14 cellular contexts compared by ENCODE assay signal in genomic region chr11:102323542-102324261, GRCh38. TPM values are rescaled to one million over a fixed set of nuclear protein-coding genes. Genes with fewer than 3 reads are reported as not detected.
DNase-seq lines count a peak whose midpoint lies in the region; ATAC-seq and TF ChIP-seq lines count a peak whose summit lies in the region.
"Had no signal": no experiment of that assay in that cellular context is flagged by ENCODE, and none has a peak within 500 bp of the region (broad histone marks: within the 10 kb centered on the region; RNA-seq: fewer than 3 reads in every experiment).

No MANE protein-coding gene starts in this region.

- H3K4me2 ChIP-seq in trophoblast cell (ENCODE audit: low read length): no peak overlapping the region

- no peak for DNase-seq in activated CD4-positive, alpha-beta memory T cell treated with anti-CD3 and anti-CD28 coated beads for 36 hours
- DNase-seq in activated CD4-positive, alpha-beta memory T cell treated with anti-CD3 and anti-CD28 coated beads, Interleukin-2, amount 10 ng/mL, durations not matched to agents 7 days and 5 days: no peak
- DNase-seq in NCI-H69 (lab: John Stamatoyannopoulos, UW) (peak; percentile 6), choroid plexus epithelial cell (ENCODE audit: low read depth) (peak; percentile 85), trophoblast cell (peak; percentile 20 to 75), coronary artery (ENCODE audit: low spot score) (no peak), epidermal melanocyte (ENCODE audit: insufficient read length, low spot score) (no peak), Right ventricle myocardium superior (no peak)
- DNase-seq: ACHN; glutamatergic neuron; NCI-H146; ovary; stimulated activated CD4-positive, alpha-beta T cell treated with anti-CD3 and anti-CD28 coated beads, Interleukin-2, amount 100 ng/mL, for 48 hours; T1000 had no signal

- H3K23ac ChIP-seq in trophoblast cell (ENCODE audit: low read length): no peak overlapping the region

- TF ChIP-seq CTCF in choroid plexus epithelial cell (conservative IDR thresholded peaks at IDR 0.05; ENCODE audit: low read depth, low read length): no peak
- TF ChIP-seq CTCF in coronary artery (IDR thresholded peaks at IDR 0.05): no peak

- H2BK5ac ChIP-seq in trophoblast cell (ENCODE audit: low read depth, low read length, poor library complexity): no peak overlapping the region

- H3K4me1 Mint-ChIP-seq in activated CD4-positive, alpha-beta memory T cell treated with anti-CD3 and anti-CD28 coated beads for 36 hours (ENCODE audit: low read depth): peaks cover 51% of the 10 kb centered on the region
- H3K4me1 Mint-ChIP-seq in activated CD4-positive, alpha-beta memory T cell treated with anti-CD3 and anti-CD28 coated beads, Interleukin-2, amount 10 ng/mL, durations not matched to agents 7 days and 5 days: peaks cover 58% of the 10 kb centered on the region

- no peak overlapping the region for H4K91ac ChIP-seq in trophoblast cell (ENCODE audit: low read depth, low read length)

- no peaks in the 10 kb centered on the region for H3K79me2 ChIP-seq in trophoblast cell (ENCODE audit: control insufficient read depth, insufficient read depth, low read length, poor library complexity)

- H3K4ac ChIP-seq in trophoblast cell (ENCODE audit: low read depth, low read length): no peak overlapping the region

- no peaks in the 10 kb centered on the region for H3K4me1 ChIP-seq in trophoblast cell (ENCODE audit: control insufficient read depth in 1 of 2, insufficient read depth in 2 of 2, low read length in 2 of 2)

- H2BK12ac ChIP-seq in trophoblast cell (ENCODE audit: low read length): no peak overlapping the region

- H2AK5ac ChIP-seq in trophoblast cell (ENCODE audit: low read length): no peak overlapping the region

- H3K4me3 ChIP-seq in choroid plexus epithelial cell (ENCODE audit: low read depth, low read length) (no peak overlapping the region), trophoblast cell (ENCODE audit: low read depth, low read length) (no peak overlapping the region), coronary artery (no peak overlapping the region)
- H3K4me3 ChIP-seq: ovary had no signal

- no peaks in the 10 kb centered on the region for H3K9me3 ChIP-seq in trophoblast cell (ENCODE audit: insufficient read depth, low read depth, low read length)
- H3K9me3 ChIP-seq: ovary had no signal

- H4K12ac ChIP-seq in trophoblast cell (ENCODE audit: low read depth, low read length): no peak overlapping the region

- H3K9ac ChIP-seq in trophoblast cell (ENCODE audit: low read length): no peak overlapping the region

- CTCF ChIA-PET in activated CD4-positive, alpha-beta memory T cell treated with anti-CD3 and anti-CD28 coated beads for 36 hours (lab: Charles Lee): interaction anchor here (1.2 to 2.2 kb wide), 5 partner anchors 17 to 289 kb away, joined by 3 to 20 read pairs (median 7); no protein-coding TSS in a partner anchor
- CTCF ChIA-PET in activated CD4-positive, alpha-beta memory T cell treated with anti-CD3 and anti-CD28 coated beads, Interleukin-2, amount 10 ng/mL, durations not matched to agents 7 days and 5 days (lab: Charles Lee): interaction anchor here (1.7 to 2.3 kb wide), 3 partner anchors 19 to 128 kb away, joined by 4 to 15 read pairs (median 5); no protein-coding TSS in a partner anchor

- H3K9me3 Mint-ChIP-seq in activated CD4-positive, alpha-beta memory T cell treated with anti-CD3 and anti-CD28 coated beads for 36 hours: no peaks in the 10 kb centered on the region
- H3K9me3 Mint-ChIP-seq in activated CD4-positive, alpha-beta memory T cell treated with anti-CD3 and anti-CD28 coated beads, Interleukin-2, amount 10 ng/mL, durations not matched to agents 7 days and 5 days: no peaks in the 10 kb centered on the region

- H2BK120ac ChIP-seq in trophoblast cell (ENCODE audit: insufficient read depth, low read length, poor library complexity): no peak overlapping the region

- H3K14ac ChIP-seq in trophoblast cell (ENCODE audit: low read length): no peak overlapping the region

- no peaks in the 10 kb centered on the region for H3K27me3 ChIP-seq in trophoblast cell (ENCODE audit: insufficient read depth, low read length)
- H3K27me3 ChIP-seq: ovary had no signal

- peak overlapping the region; percentile 72 for H3K27ac Mint-ChIP-seq in activated CD4-positive, alpha-beta memory T cell treated with anti-CD3 and anti-CD28 coated beads for 36 hours
- no peak overlapping the region for H3K27ac Mint-ChIP-seq in activated CD4-positive, alpha-beta memory T cell treated with anti-CD3 and anti-CD28 coated beads, Interleukin-2, amount 10 ng/mL, durations not matched to agents 7 days and 5 days

- intact Hi-C loops in activated CD4-positive, alpha-beta memory T cell treated with anti-CD3 and anti-CD28 coated beads for 36 hours (cut with micrococcal nuclease): loop anchor here (10.0 kb wide), 1 partner anchor 409 kb away; the partner anchor contains the start of genes ANGPTL5 and CEP126
- intact Hi-C loops in Right ventricle myocardium superior (cut with DNase I): no loop called here

- no peak overlapping the region for H3K4me3 Mint-ChIP-seq in activated CD4-positive, alpha-beta memory T cell treated with anti-CD3 and anti-CD28 coated beads for 36 hours
- no peak overlapping the region for H3K4me3 Mint-ChIP-seq in activated CD4-positive, alpha-beta memory T cell treated with anti-CD3 and anti-CD28 coated beads, Interleukin-2, amount 10 ng/mL, durations not matched to agents 7 days and 5 days

- H3K27me3 Mint-ChIP-seq in activated CD4-positive, alpha-beta memory T cell treated with anti-CD3 and anti-CD28 coated beads for 36 hours: no peaks in the 10 kb centered on the region
- H3K27me3 Mint-ChIP-seq in activated CD4-positive, alpha-beta memory T cell treated with anti-CD3 and anti-CD28 coated beads, Interleukin-2, amount 10 ng/mL, durations not matched to agents 7 days and 5 days: no peaks in the 10 kb centered on the region

- H3K27ac ChIP-seq in trophoblast cell (ENCODE audit: low read depth, low read length): no peak overlapping the region
- no peak overlapping the region for H3K27ac ChIP-seq in coronary artery
- H3K27ac ChIP-seq: ovary had no signal

- peaks cover 73% of the 10 kb centered on the region for H3K36me3 Mint-ChIP-seq in activated CD4-positive, alpha-beta memory T cell treated with anti-CD3 and anti-CD28 coated beads for 36 hours
- H3K36me3 Mint-ChIP-seq in activated CD4-positive, alpha-beta memory T cell treated with anti-CD3 and anti-CD28 coated beads, Interleukin-2, amount 10 ng/mL, durations not matched to agents 7 days and 5 days (ENCODE audit: low read depth): peaks cover 69% of the 10 kb centered on the region

- H2AFZ ChIP-seq in trophoblast cell (ENCODE audit: insufficient read depth, low read length, poor library complexity): no peak overlapping the region

- WGBS in trophoblast cell (ENCODE audit: extremely low coverage, insufficient coverage, insufficient read length): no CpG with 5 or more reads among the region's 1 CpG

- ATAC-seq in Right ventricle myocardium superior (ENCODE audit: poor library complexity): no peak

- POLR2A ChIA-PET in activated CD4-positive, alpha-beta memory T cell treated with anti-CD3 and anti-CD28 coated beads for 36 hours (lab: Charles Lee): interaction anchor here (0.8 kb wide), 1 partner anchor 28 kb away, joined by 3 read pairs; no protein-coding TSS in a partner anchor
- POLR2A ChIA-PET in activated CD4-positive, alpha-beta memory T cell treated with anti-CD3 and anti-CD28 coated beads, Interleukin-2, amount 10 ng/mL, durations not matched to agents 7 days and 5 days (lab: Charles Lee): no interaction called here

- H3K79me1 ChIP-seq in trophoblast cell (ENCODE audit: low read length): no peaks in the 10 kb centered on the region

- no peak overlapping the region for H3K18ac ChIP-seq in trophoblast cell (ENCODE audit: low read length)

- H3K36me3 ChIP-seq in trophoblast cell (ENCODE audit: control insufficient read depth in 1 of 2, insufficient read depth in 2 of 2, low read length in 2 of 2): no peaks in the 10 kb centered on the region
- H3K36me3 ChIP-seq: ovary had no signal

- H4K8ac ChIP-seq in trophoblast cell (ENCODE audit: low read depth, low read length): no peak overlapping the region

RNA-seq across cellular contexts. Expression of gene BIRC3, which starts 6.4 kb away (rescaled TPM):
- total RNA-seq in activated CD4-positive, alpha-beta memory T cell treated with anti-CD3 and anti-CD28 coated beads for 36 hours: 100 to 1,000 TPM; 135 to 139 TPM
- total RNA-seq in activated CD4-positive, alpha-beta memory T cell treated with anti-CD3 and anti-CD28 coated beads, Interleukin-2, amount 10 ng/mL, durations not matched to agents 7 days and 5 days: 10 to 100 TPM; 79.0 to 80.0 TPM
- 0.21 and 0.23 TPM in 2 replicates for polyA plus RNA-seq in trophoblast cell (2013)
- 10.5 TPM for total RNA-seq in Right ventricle myocardium superior

RNA-seq across cellular contexts. Expression of gene BIRC2, which starts 23.3 kb away (rescaled TPM):
- 10 to 100 TPM; 33.7 to 34.3 TPM for total RNA-seq in activated CD4-positive, alpha-beta memory T cell treated with anti-CD3 and anti-CD28 coated beads for 36 hours
- total RNA-seq in activated CD4-positive, alpha-beta memory T cell treated with anti-CD3 and anti-CD28 coated beads, Interleukin-2, amount 10 ng/mL, durations not matched to agents 7 days and 5 days: 10 to 100 TPM; 36.0 to 39.7 TPM
- 38.6 and 39.2 TPM in 2 replicates for polyA plus RNA-seq in trophoblast cell (2013)
- total RNA-seq in Right ventricle myocardium superior: 30.4 TPM

Comparison
In these comparisons a context has a peak if more than half of its experiments do, and no peak if none do; other contexts are left out.
1. DNase-seq: peak in NCI-H69 (single experiment), choroid plexus epithelial cell (single experiment) and trophoblast cell (2 of 2); none in activated CD4-positive, alpha-beta memory T cell treated with anti-CD3 and anti-CD28 coated beads for 36 hours (single experiment), activated CD4-positive, alpha-beta memory T cell treated with anti-CD3 and anti-CD28 coated beads, Interleukin-2, amount 10 ng/mL, durations not matched to agents 7 days and 5 days (single experiment), coronary artery (single experiment), epidermal melanocyte (single experiment) and Right ventricle myocardium superior (single experiment).